ENCODE assay signal across 20 cellular contexts in genomic region chr7:82428186-82428961, GRCh38. TPM values are rescaled to one million over a fixed set of nuclear protein-coding genes. Genes with fewer than 3 reads are reported as not detected.
DNase-seq lines count a peak whose midpoint lies in the region; ATAC-seq and TF ChIP-seq lines count a peak whose summit lies in the region.
"Had no signal": no experiment of that assay in that cellular context is flagged by ENCODE, and none has a peak within 500 bp of the region (broad histone marks: within the 10 kb centered on the region; RNA-seq: fewer than 3 reads in every experiment).

No MANE protein-coding gene starts in this region.

- H3K4me1 ChIP-seq in heart right ventricle, result peaks cover 0 to 19% (median 6%) of the 10 kb centered on the region in 9 donors
- H3K4me1 ChIP-seq: colonic mucosa, vagina had no signal

- H3K4me3 ChIP-seq in AG10803 (ENCODE audit: low read length) (no peak overlapping the region), cardiac fibroblast (replicated peaks in 1 of 2; ENCODE audit: low read depth in 2 of 2, low read length in 2 of 2) (no peak overlapping the region), heart right ventricle (no peak overlapping the region)
- H3K4me3 ChIP-seq: colonic mucosa, MG63, skin epidermis, stomach, vagina had no signal

- no peaks in the 10 kb centered on the region for H3K36me3 ChIP-seq in heart right ventricle
- H3K36me3 ChIP-seq: BE2C, colonic mucosa, MG63, stomach, vagina had no signal

- intact Hi-C loops in heart right ventricle (cut with DNase I), result no loop called here

- no peaks in the 10 kb centered on the region for H3K27me3 ChIP-seq in heart right ventricle
- H3K27me3 ChIP-seq: BE2C, colonic mucosa, MG63, stomach, vagina had no signal

- no peaks in the 10 kb centered on the region for H3K9me3 ChIP-seq in heart right ventricle
- H3K9me3 ChIP-seq: BE2C, colonic mucosa, MG63, stomach, vagina had no signal

- peaks cover 15% of the 10 kb centered on the region for H3K4me1 Mint-ChIP-seq in mesothelial cell of epicardium
- H3K4me1 Mint-ChIP-seq: memory B cell had no signal

- 66 to 75% methylated on average over 2 of the region's 2 CpGs for WGBS in heart right ventricle, 2 donors

- H3K4me3 Mint-ChIP-seq in mesothelial cell of epicardium, result no peak overlapping the region
- H3K4me3 Mint-ChIP-seq: activated T-cell treated with anti-CD3 and anti-CD28 coated beads, Interleukin-2, amount 50 U/mL, for 4 hours; memory B cell had no signal

- DNase-seq in AG10803 (ENCODE audit: low read depth) (peak; percentile 69), LHCN-M2 (ENCODE audit: low read depth) (peak; percentile 86), cardiac fibroblast (ENCODE audit: low read depth in 2 of 2) (peak; percentile 61 to 72), mesothelial cell of epicardium (ENCODE audit: low spot score in 2 of 2, unreplicated experiment in 2 of 2) (no peak), iPS-NIHi11 (ENCODE audit: low spot score) (no peak), heart right ventricle (no peak), ecto neural progenitor cell (ENCODE audit: low spot score) (no peak)
- DNase-seq: activated CD4-positive, alpha-beta T cell treated with anti-CD3 and anti-CD28 coated beads for 4 hours; activated T-cell treated with anti-CD3 and anti-CD28 coated beads, Interleukin-2, amount 50 U/mL, for 4 hours; BE2C; colonic mucosa; MG63; NCI-H2081; NCI-H748 treated with DMSO at 0.1 percent for 48 hours; stomach had no signal

- H3K27ac ChIP-seq in heart right ventricle, result peak overlapping the region in 1 of 10 donors; percentile 16
- H3K27ac ChIP-seq: colonic mucosa, skin epidermis, stomach, vagina had no signal

- H3K27ac Mint-ChIP-seq in mesothelial cell of epicardium, result peak overlapping the region; percentile 13
- H3K27ac Mint-ChIP-seq: memory B cell had no signal

- H3K36me3 Mint-ChIP-seq in mesothelial cell of epicardium, result no peaks in the 10 kb centered on the region
- H3K36me3 Mint-ChIP-seq: memory B cell had no signal

- TF ChIP-seq CTCF in AG10803 (conservative IDR thresholded peaks at IDR 0.05; ENCODE audit: low read length) (0 out of 2 replicates have a peak, but pooled peaks have one; percentile 2), cardiac fibroblast (IDR thresholded peaks at IDR 0.05; ENCODE audit: low read depth, low read length) (no peak), mesothelial cell of epicardium (IDR thresholded peaks at IDR 0.05; ENCODE audit: unreplicated experiment) (no peak), heart right ventricle (IDR thresholded peaks at IDR 0.05) (no peak)

- no peak for ATAC-seq in GM21576 (IDR thresholded peaks at IDR 0.05; ENCODE audit: unreplicated experiment)
- no peak for ATAC-seq in heart right ventricle
- ATAC-seq: activated T-cell treated with anti-CD3 and anti-CD28 coated beads, Interleukin-2, amount 50 U/mL, for 4 hours had no signal

- H3K27me3 Mint-ChIP-seq in mesothelial cell of epicardium (ENCODE audit: low read depth), result no peaks in the 10 kb centered on the region
- H3K27me3 Mint-ChIP-seq: memory B cell had no signal

- H3K9me3 Mint-ChIP-seq in mesothelial cell of epicardium, result no peaks in the 10 kb centered on the region

RNA-seq across cellular contexts. Expression of gene CACNA2D1, which starts 15.2 kb away (rescaled TPM):
- 36.7 and 40.4 TPM in 2 replicates for total RNA-seq in LHCN-M2 (2014; rRNA removed)
- polyA plus RNA-seq in LHCN-M2 (2012), result 4.1 TPM
- total RNA-seq in mesothelial cell of epicardium, result 14.7 to 15.7 TPM (median 14.7 TPM) in 3 replicates
- total RNA-seq in heart right ventricle, result 100 to 1,000 TPM in 4 of 10 donors, 10 to 100 TPM in 6; 34.0 to 131 (median 81.6) TPM
- 10 to 100 TPM in 1 of 2 donors, 1 to 10 TPM in 1; 7.0 to 19.4 TPM for polyA plus RNA-seq in heart right ventricle
- total RNA-seq: T-helper 2 cell treated with Interferon-gamma antibody and Interleukin-4, amounts not matched to agents 100 ng/mL and 5 ng/mL, for 36 hours had no signal

Comparison
In these comparisons a context has a peak if more than half of its experiments do, and no peak if none do; other contexts are left out.
1. DNase-seq: peak in AG10803 (single experiment), LHCN-M2 (single experiment) and cardiac fibroblast (2 of 2); none in mesothelial cell of epicardium (0 of 2), iPS-NIHi11 (single experiment), heart right ventricle (0 of 2) and ecto neural progenitor cell (single experiment).